In the genomic region with DNA sequence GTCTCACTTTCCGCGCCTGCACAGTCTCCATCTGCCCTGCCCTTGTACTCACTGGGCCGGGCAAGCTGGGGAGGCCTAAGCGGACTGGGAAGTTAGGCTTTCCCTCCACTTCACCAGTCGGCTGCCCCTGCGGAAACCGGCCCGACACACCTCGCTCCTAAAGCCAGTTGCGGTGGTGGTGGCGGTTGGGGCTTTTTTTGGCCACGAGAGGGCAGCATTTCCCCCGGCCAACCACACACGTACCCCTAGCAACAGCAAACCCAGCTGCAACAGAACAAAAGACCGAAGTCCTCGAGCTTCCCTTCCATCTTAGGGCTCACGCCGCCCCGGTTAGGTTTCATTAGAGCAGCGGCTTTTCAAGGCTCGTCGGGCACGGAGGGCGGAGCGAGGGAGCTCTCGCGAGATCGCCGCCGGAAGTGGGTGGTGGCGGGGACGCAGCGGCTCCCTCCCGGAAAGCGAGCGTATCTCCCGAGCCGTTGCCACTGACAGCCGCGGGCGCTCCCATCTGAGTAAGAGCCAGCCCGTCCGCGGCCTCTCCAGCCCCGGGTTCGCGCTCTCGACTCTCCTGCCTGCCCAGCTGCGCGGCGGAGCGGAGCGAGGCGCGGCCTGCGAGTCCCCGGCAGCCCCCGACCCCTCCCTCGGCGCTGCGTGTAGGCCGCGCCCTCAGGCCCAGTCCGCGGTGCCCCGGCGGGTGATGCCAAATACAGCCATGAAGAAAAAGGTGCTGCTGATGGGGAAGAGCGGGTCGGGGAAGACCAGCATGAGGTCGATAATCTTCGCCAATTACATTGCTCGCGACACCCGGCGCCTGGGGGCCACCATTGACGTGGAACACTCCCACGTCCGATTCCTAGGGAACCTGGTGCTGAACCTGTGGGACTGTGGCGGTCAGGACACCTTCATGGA, we compare ENCODE assay signal across 1 cellular context.
TF ChIP-seq lines count a peak whose summit lies in the region.

A gene with protein sequence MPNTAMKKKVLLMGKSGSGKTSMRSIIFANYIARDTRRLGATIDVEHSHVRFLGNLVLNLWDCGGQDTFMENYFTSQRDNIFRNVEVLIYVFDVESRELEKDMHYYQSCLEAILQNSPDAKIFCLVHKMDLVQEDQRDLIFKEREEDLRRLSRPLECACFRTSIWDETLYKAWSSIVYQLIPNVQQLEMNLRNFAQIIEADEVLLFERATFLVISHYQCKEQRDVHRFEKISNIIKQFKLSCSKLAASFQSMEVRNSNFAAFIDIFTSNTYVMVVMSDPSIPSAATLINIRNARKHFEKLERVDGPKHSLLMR (plus strand): TSS at position 462 of the 906 bp plus-strand sequence. CDS start 233 bp downstream, at position 695.

TF ChIP-seq in HepG2, 621 proteins besides CTCF, POLR2A, EP300 and RAD21 (continued from another document and continues in another):
- TF ChIP-seq ZBTB25 (CRISPR knock-in tag; IDR thresholded peaks at IDR 0.05) (peak; percentile 94; the same call in 1 of the 2 replicates), ZNF737 (CRISPR knock-in tag; IDR thresholded peaks at IDR 0.05; ENCODE audit: borderline replicate concordance) (no peak), ELF4 (CRISPR knock-in tag; IDR thresholded peaks at IDR 0.05; ENCODE audit: borderline replicate concordance) (no peak), ZNF839 (CRISPR knock-in tag; IDR thresholded peaks at IDR 0.05; ENCODE audit: borderline replicate concordance) (peak; percentile 57; the same call in 1 of the 2 replicates), GATAD2A (CRISPR knock-in tag; IDR thresholded peaks at IDR 0.05) (peak; percentile 90), ZFP41 (CRISPR knock-in tag; IDR thresholded peaks at IDR 0.05; ENCODE audit: borderline replicate concordance) (peak; percentile 56; the same call in 1 of the 2 replicates), ZNF704 (CRISPR knock-in tag; IDR thresholded peaks at IDR 0.05; ENCODE audit: borderline replicate concordance) (no peak; the same call in 1 of the 2 replicates), ARID4A (CRISPR knock-in tag; IDR thresholded peaks at IDR 0.05; ENCODE audit: borderline replicate concordance) (peak; percentile 95), ZNF256 (CRISPR knock-in tag; conservative IDR thresholded peaks at IDR 0.05) (peak; percentile 71; the same call in 1 of the 2 replicates), TCF7 (IDR thresholded peaks at IDR 0.05; ENCODE audit: low read depth) (no peak), HMGXB3 (CRISPR knock-in tag; IDR thresholded peaks at IDR 0.05; ENCODE audit: borderline replicate concordance) (peak; percentile 80; the same call in 1 of the 2 replicates), ZSCAN25 (CRISPR knock-in tag; IDR thresholded peaks at IDR 0.05) (peak; percentile 76; the same call in 1 of the 2 replicates), ZNF33B (CRISPR knock-in tag; IDR thresholded peaks at IDR 0.05) (no peak), STAG1 (CRISPR knock-in tag; IDR thresholded peaks at IDR 0.05) (peak; percentile 86), HMG20A (CRISPR knock-in tag; IDR thresholded peaks at IDR 0.05; ENCODE audit: borderline replicate concordance) (0 out of 2 replicates have a peak, but pooled peaks have one; percentile 13), ZNF652 (CRISPR knock-in tag; IDR thresholded peaks at IDR 0.05; ENCODE audit: borderline replicate concordance, low read depth) (no peak), ZNF282 (IDR thresholded peaks at IDR 0.05; ENCODE audit: partially characterized antibody) (no peak), ZNF615 (CRISPR knock-in tag; IDR thresholded peaks at IDR 0.05; ENCODE audit: borderline replicate concordance) (peak; percentile 45), BRF2 (CRISPR knock-in tag; IDR thresholded peaks at IDR 0.05) (peak; percentile 79; the same call in 1 of the 2 replicates), KDM2A (CRISPR knock-in tag; IDR thresholded peaks at IDR 0.05; ENCODE audit: borderline replicate concordance, low read depth) (peak; percentile 87; the same call in 1 of the 2 replicates), ZNF235 (CRISPR knock-in tag; IDR thresholded peaks at IDR 0.05; ENCODE audit: borderline replicate concordance) (peak; percentile 93; the same call in 1 of the 2 replicates), ZNF780A (CRISPR knock-in tag; IDR thresholded peaks at IDR 0.05) (no peak), ZBTB14 (CRISPR knock-in tag; IDR thresholded peaks at IDR 0.05) (peak; percentile 41)
- TF ChIP-seq, protein P1, sequence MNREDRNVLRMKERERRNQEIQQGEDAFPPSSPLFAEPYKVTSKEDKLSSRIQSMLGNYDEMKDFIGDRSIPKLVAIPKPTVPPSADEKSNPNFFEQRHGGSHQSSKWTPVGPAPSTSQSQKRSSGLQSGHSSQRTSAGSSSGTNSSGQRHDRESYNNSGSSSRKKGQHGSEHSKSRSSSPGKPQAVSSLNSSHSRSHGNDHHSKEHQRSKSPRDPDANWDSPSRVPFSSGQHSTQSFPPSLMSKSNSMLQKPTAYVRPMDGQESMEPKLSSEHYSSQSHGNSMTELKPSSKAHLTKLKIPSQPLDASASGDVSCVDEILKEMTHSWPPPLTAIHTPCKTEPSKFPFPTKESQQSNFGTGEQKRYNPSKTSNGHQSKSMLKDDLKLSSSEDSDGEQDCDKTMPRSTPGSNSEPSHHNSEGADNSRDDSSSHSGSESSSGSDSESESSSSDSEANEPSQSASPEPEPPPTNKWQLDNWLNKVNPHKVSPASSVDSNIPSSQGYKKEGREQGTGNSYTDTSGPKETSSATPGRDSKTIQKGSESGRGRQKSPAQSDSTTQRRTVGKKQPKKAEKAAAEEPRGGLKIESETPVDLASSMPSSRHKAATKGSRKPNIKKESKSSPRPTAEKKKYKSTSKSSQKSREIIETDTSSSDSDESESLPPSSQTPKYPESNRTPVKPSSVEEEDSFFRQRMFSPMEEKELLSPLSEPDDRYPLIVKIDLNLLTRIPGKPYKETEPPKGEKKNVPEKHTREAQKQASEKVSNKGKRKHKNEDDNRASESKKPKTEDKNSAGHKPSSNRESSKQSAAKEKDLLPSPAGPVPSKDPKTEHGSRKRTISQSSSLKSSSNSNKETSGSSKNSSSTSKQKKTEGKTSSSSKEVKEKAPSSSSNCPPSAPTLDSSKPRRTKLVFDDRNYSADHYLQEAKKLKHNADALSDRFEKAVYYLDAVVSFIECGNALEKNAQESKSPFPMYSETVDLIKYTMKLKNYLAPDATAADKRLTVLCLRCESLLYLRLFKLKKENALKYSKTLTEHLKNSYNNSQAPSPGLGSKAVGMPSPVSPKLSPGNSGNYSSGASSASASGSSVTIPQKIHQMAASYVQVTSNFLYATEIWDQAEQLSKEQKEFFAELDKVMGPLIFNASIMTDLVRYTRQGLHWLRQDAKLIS (CRISPR knock-in tag; IDR thresholded peaks at IDR 0.05) = no peak
- TF ChIP-seq, protein P2, sequence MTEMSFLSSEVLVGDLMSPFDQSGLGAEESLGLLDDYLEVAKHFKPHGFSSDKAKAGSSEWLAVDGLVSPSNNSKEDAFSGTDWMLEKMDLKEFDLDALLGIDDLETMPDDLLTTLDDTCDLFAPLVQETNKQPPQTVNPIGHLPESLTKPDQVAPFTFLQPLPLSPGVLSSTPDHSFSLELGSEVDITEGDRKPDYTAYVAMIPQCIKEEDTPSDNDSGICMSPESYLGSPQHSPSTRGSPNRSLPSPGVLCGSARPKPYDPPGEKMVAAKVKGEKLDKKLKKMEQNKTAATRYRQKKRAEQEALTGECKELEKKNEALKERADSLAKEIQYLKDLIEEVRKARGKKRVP (CRISPR knock-in tag; IDR thresholded peaks at IDR 0.05) = no peak; a peak in 1 of 4 replicates
